ENCODE assay signal across 23 cellular contexts in genomic region chr15:82196353-82196752, GRCh38.
DNase-seq lines count a peak whose midpoint lies in the region; ATAC-seq, FAIRE-seq and TF ChIP-seq lines count a peak whose summit lies in the region.
"Had no signal": no experiment of that assay in that cellular context is flagged by ENCODE, and none has a peak within 500 bp of the region (broad histone marks: within the 10 kb centered on the region; RNA-seq: fewer than 3 reads in every experiment).

No MANE protein-coding gene starts in this region.

- intact Hi-C loops in heart right ventricle (cut with DNase I): loop anchor here in 9 of 10 donors (2.0 to 10.0 kb wide), 10 partner anchors 54 to 922 kb away; partner anchors contain the start of gene MEX3B (in 2 of the 9)
- intact Hi-C loops in Right ventricle myocardium inferior (cut with DNase I): loop anchor here (5.0 kb wide), 1 partner anchor 714 kb away; no protein-coding TSS in a partner anchor
- intact Hi-C loops in HepG2 (cut with micrococcal nuclease; ENCODE audit: unreplicated experiment): loop anchor here (10.0 kb wide), 1 partner anchor 782 kb away; no protein-coding TSS in a partner anchor
- intact Hi-C loops in right lobe of liver (cut with DNase I): no loop called here
- intact Hi-C loops in psoas muscle (cut with DNase I): loop anchor here in 1 of 2 donors (10.0 kb wide), 1 partner anchor 152 kb away; the partner anchor contains the start of gene MEX3B

- H3K4me2 ChIP-seq in HepG2 (ENCODE audit: low read depth, low read length): no peak overlapping the region

- H3K27me3 Mint-ChIP-seq in activated CD8-positive, alpha-beta memory T cell treated with anti-CD3 and anti-CD28 coated beads, Interleukin-2, amount 10 ng/mL, durations not matched to agents 7 days and 5 days: no peaks in the 10 kb centered on the region
- H3K27me3 Mint-ChIP-seq: B cell; CD4-positive, CD25-positive, alpha-beta regulatory T cell; CD8-positive, alpha-beta memory T cell had no signal

- no peak for ATAC-seq in heart right ventricle
- no peak for ATAC-seq in Right ventricle myocardium inferior
- ATAC-seq in HepG2: no peak
- ATAC-seq in right lobe of liver: no peak
- no peak for ATAC-seq in psoas muscle
- ATAC-seq in activated CD8-positive, alpha-beta memory T cell treated with anti-CD3 and anti-CD28 coated beads, Interleukin-2, amount 10 ng/mL, durations not matched to agents 7 days and 5 days: no peak
- ATAC-seq: HCT116 had no signal

- peaks cover 0 to 32% (median 5%) of the 10 kb centered on the region in 9 donors for H3K4me1 ChIP-seq in heart right ventricle
- H3K4me1 ChIP-seq in HepG2 (ENCODE audit: insufficient read depth, low read length): no peaks in the 10 kb centered on the region
- H3K4me1 ChIP-seq in right lobe of liver: no peaks in the 10 kb centered on the region
- H3K4me1 ChIP-seq in psoas muscle: peaks cover 19% of the 10 kb centered on the region

- POLR2A ChIA-PET in HepG2 (lab: Yijun Ruan, JAX): no interaction called here

- no peaks in the 10 kb centered on the region for H3K9me3 ChIP-seq in heart right ventricle
- H3K9me3 ChIP-seq in HepG2 (ENCODE audit: low read length): no peaks in the 10 kb centered on the region
- no peaks in the 10 kb centered on the region for H3K9me3 ChIP-seq in right lobe of liver
- H3K9me3 ChIP-seq in psoas muscle: no peaks in the 10 kb centered on the region

- no peak overlapping the region for H3K27ac Mint-ChIP-seq in activated CD8-positive, alpha-beta memory T cell treated with anti-CD3 and anti-CD28 coated beads, Interleukin-2, amount 10 ng/mL, durations not matched to agents 7 days and 5 days
- H3K27ac Mint-ChIP-seq: B cell; CD8-positive, alpha-beta memory T cell had no signal

- CTCF ChIA-PET in HepG2 (lab: Yijun Ruan, JAX; ENCODE audit: low intra/inter-chr PET ratio, low total read pairs): interaction anchor here (2.4 kb wide), 1 partner anchor 88 kb away, joined by 19 read pairs; no protein-coding TSS in a partner anchor
- CTCF ChIA-PET in activated CD8-positive, alpha-beta memory T cell treated with anti-CD3 and anti-CD28 coated beads, Interleukin-2, amount 10 ng/mL, durations not matched to agents 7 days and 5 days (lab: Charles Lee): interaction anchor here (0.8 to 1.4 kb wide), 3 partner anchors 15 to 89 kb away, joined by 3 to 7 read pairs (median 3); no protein-coding TSS in a partner anchor

- peaks cover 6% of the 10 kb centered on the region for H3K4me1 Mint-ChIP-seq in activated CD8-positive, alpha-beta memory T cell treated with anti-CD3 and anti-CD28 coated beads, Interleukin-2, amount 10 ng/mL, durations not matched to agents 7 days and 5 days

- DNase-seq in heart right ventricle (no peak), Right ventricle myocardium inferior (ENCODE audit: missing footprints) (no peak), HepG2 (ENCODE audit: low spot score) (no peak), right lobe of liver (no peak), psoas muscle (no peak), NCI-H1417 treated with DMSO at 0.1 percent for 48 hours (lab: John Stamatoyannopoulos, UW) (no peak)
- DNase-seq in activated CD8-positive, alpha-beta memory T cell treated with anti-CD3 and anti-CD28 coated beads, Interleukin-2, amount 10 ng/mL, durations not matched to agents 7 days and 5 days: no peak
- DNase-seq: 8988T; C1 segment of cervical spinal cord; CD4-positive, CD25-positive, alpha-beta regulatory T cell; CD8-positive, alpha-beta memory T cell; COR-L47; DMS 273 treated with DMSO at 0.1 percent for 48 hours; DMS53; DND-41; EL; GOT3; H7; HFFc6 had no signal

- TF ChIP-seq POLR2A in HepG2 (IDR thresholded peaks at IDR 0.05; ENCODE audit: insufficient read depth in 1 of 2, low read depth in 2 of 2, low read length in 2 of 2): no peak
- no peak for TF ChIP-seq POLR2A in right lobe of liver (IDR thresholded peaks at IDR 0.05)

- no TSS peak for BruUV-seq in HepG2 (replicated peaks; lab: Mats Ljungman, UMichigan)

- in situ Hi-C loops in HepG2 (cut with HindIII; ENCODE audit: extremely low pct_ligation_motif_present, low pct_unique_long_range_greater_than_20kb): loop anchor here (5.0 kb wide), 1 partner anchor 89 kb away; no protein-coding TSS in a partner anchor

- 81 to 93% methylated on average over 2 of the region's 2 CpGs for WGBS in heart right ventricle, 2 donors
- 85% methylated on average over 2 of the region's 2 CpGs for WGBS in HepG2 (ENCODE audit: low lambda C conversion rate)
- WGBS in right lobe of liver (ENCODE audit: insufficient coverage, low coverage, low lambda C conversion rate, missing lambda C conversion rate): 63% methylated on average over 2 of the region's 2 CpGs
- WGBS in psoas muscle, 3 donors: 75 to 87% (median 81%) methylated on average over 2 of the region's 2 CpGs

- no peak for FAIRE-seq in HepG2 (lab: Jason Lieb, UNC)
- FAIRE-seq: GM12878, HTR-8/SVneo had no signal

- H3K36me3 ChIP-seq in heart right ventricle: peaks cover 0 to 9% (median 0%) of the 10 kb centered on the region in 9 donors
- H3K36me3 ChIP-seq in HepG2 (replicated peaks in 1 of 2; ENCODE audit: control insufficient read depth in 1 of 2, insufficient read depth in 2 of 2, low read length in 2 of 2): no peaks in the 10 kb centered on the region
- no peaks in the 10 kb centered on the region for H3K36me3 ChIP-seq in right lobe of liver
- no peaks in the 10 kb centered on the region for H3K36me3 ChIP-seq in psoas muscle (ENCODE audit: insufficient read depth in 1 of 2, low read depth in 1 of 2)

- H4K20me1 ChIP-seq in HepG2 (ENCODE audit: insufficient read depth, low read length): no peaks in the 10 kb centered on the region

- H3K79me2 ChIP-seq in HepG2 (ENCODE audit: insufficient read depth, low read length): no peaks in the 10 kb centered on the region

- H3K9ac ChIP-seq in HepG2 (ENCODE audit: insufficient read depth, low read depth, low read length): no peak overlapping the region

- TF ChIP-seq RAD21 in HepG2 (CRISPR knock-in tag; IDR thresholded peaks at IDR 0.05): no peak

- no peak overlapping the region for H3K4me3 Mint-ChIP-seq in activated CD8-positive, alpha-beta memory T cell treated with anti-CD3 and anti-CD28 coated beads, Interleukin-2, amount 10 ng/mL, durations not matched to agents 7 days and 5 days
- H3K4me3 Mint-ChIP-seq: B cell; CD4-positive, CD25-positive, alpha-beta regulatory T cell; CD8-positive, alpha-beta memory T cell; HFFc6 had no signal

- no peak for TF ChIP-seq CTCF in heart right ventricle (IDR thresholded peaks at IDR 0.05)
- no peak for TF ChIP-seq CTCF in HepG2 (CRISPR knock-in tag; IDR thresholded peaks at IDR 0.05)
- TF ChIP-seq CTCF in right lobe of liver (IDR thresholded peaks at IDR 0.05): no peak
- no peak for TF ChIP-seq CTCF in psoas muscle (IDR thresholded peaks at IDR 0.05)

- no peaks in the 10 kb centered on the region for H3K9me3 Mint-ChIP-seq in activated CD8-positive, alpha-beta memory T cell treated with anti-CD3 and anti-CD28 coated beads, Interleukin-2, amount 10 ng/mL, durations not matched to agents 7 days and 5 days (ENCODE audit: low read depth)
- H3K9me3 Mint-ChIP-seq: CD4-positive, CD25-positive, alpha-beta regulatory T cell; CD8-positive, alpha-beta memory T cell; HFFc6 had no signal

- H3K27me3 ChIP-seq in heart right ventricle (no peaks in the 10 kb centered on the region), HepG2 (ENCODE audit: control insufficient read depth in 1 of 2, insufficient read depth in 2 of 2, low read length in 2 of 2) (no peaks in the 10 kb centered on the region), right lobe of liver (no peaks in the 10 kb centered on the region), psoas muscle (ENCODE audit: insufficient read depth in 3 of 3, low read length in 2 of 3) (no peaks in the 10 kb centered on the region)

- peak overlapping the region in 8 of 10 donors; percentile 17 to 84 (median 66) for H3K27ac ChIP-seq in heart right ventricle
- no peak overlapping the region for H3K27ac ChIP-seq in HepG2 (ENCODE audit: extremely low read length, insufficient read depth, low read length)
- H3K27ac ChIP-seq in right lobe of liver: no peak overlapping the region
- peak overlapping the region; percentile 82 for H3K27ac ChIP-seq in psoas muscle

- no peak overlapping the region for H3K4me3 ChIP-seq in heart right ventricle
- no peak overlapping the region for H3K4me3 ChIP-seq in HepG2 (replicated peaks in 1 of 3; ENCODE audit: insufficient read depth in 1 of 3, low read depth in 2 of 3, low read length in 3 of 3)
- H3K4me3 ChIP-seq in right lobe of liver: no peak overlapping the region
- peak overlapping the region; percentile 0 for H3K4me3 ChIP-seq in psoas muscle
- H3K4me3 ChIP-seq: GM12878 had no signal

- no peak overlapping the region for H2AFZ ChIP-seq in HepG2 (ENCODE audit: low read length)

- TF ChIP-seq EP300 in HepG2 (IDR thresholded peaks at IDR 0.05; ENCODE audit: low read depth in 2 of 2, low read length in 2 of 2) (no peak), HepG2 (CRISPR knock-in tag; IDR thresholded peaks at IDR 0.05; ENCODE audit: borderline replicate concordance) (no peak)

- no peaks in the 10 kb centered on the region for H3K36me3 Mint-ChIP-seq in activated CD8-positive, alpha-beta memory T cell treated with anti-CD3 and anti-CD28 coated beads, Interleukin-2, amount 10 ng/mL, durations not matched to agents 7 days and 5 days

TF ChIP-seq in HepG2, 621 proteins besides CTCF, POLR2A, EP300 and RAD21:
- TF ChIP-seq RCOR2 (CRISPR knock-in tag; IDR thresholded peaks at IDR 0.05) (no peak), MAFF (IDR thresholded peaks at IDR 0.05; ENCODE audit: low read depth, low read length) (peak; percentile 38; the same call in 1 of the 2 replicates), FOXM1 (CRISPR knock-in tag; IDR thresholded peaks at IDR 0.05) (no peak), MAFK (conservative IDR thresholded peaks at IDR 0.05 in 1 of 2, IDR thresholded peaks at IDR 0.05 in 1 of 2; ENCODE audit: low read length in 2 of 2) (peak; percentile 28 to 68; a peak in 2 of 4 replicates), ZNF674 (CRISPR knock-in tag; IDR thresholded peaks at IDR 0.05; ENCODE audit: low read depth) (no peak)

Comparison
In these comparisons a context has a peak if more than half of its experiments do, and no peak if none do; other contexts are left out.
1. intact Hi-C loops: an anchor here in heart right ventricle (2.0 to 10.0 kb wide), Right ventricle myocardium inferior (5.0 kb wide) and HepG2 (10.0 kb wide); none called in right lobe of liver.
2. H3K27ac ChIP-seq: peak in heart right ventricle (8 of 10) and psoas muscle (single experiment); none in HepG2 (single experiment) and right lobe of liver (0 of 3).